Comparison of ENCODE assay signal across 18 cellular contexts in genomic region chr5:143874312-143874711, GRCh38.
DNase-seq lines count a peak whose midpoint lies in the region; ATAC-seq and TF ChIP-seq lines count a peak whose summit lies in the region.
"Had no signal": no experiment of that assay in that cellular context is flagged by ENCODE, and none has a peak within 500 bp of the region (broad histone marks: within the 10 kb centered on the region; RNA-seq: fewer than 3 reads in every experiment).

No MANE protein-coding gene starts in this region.

- no peaks in the 10 kb centered on the region for H3K9me3 Mint-ChIP-seq in nephron progenitor cell
- no peaks in the 10 kb centered on the region for H3K9me3 Mint-ChIP-seq in stimulated activated memory B cell treated with anti-CD40 and anti-IgM and Interleukin-4, amounts not matched to agents 10 μg/mL and 1 μg/mL and 100 μg/mL, for 72 hours
- H3K9me3 Mint-ChIP-seq: activated T-helper 2 cell treated with anti-CD3 and anti-CD28 coated beads, Interferon-gamma antibody, Interleukin-2, Interleukin-4, amounts not matched to agents 10 μg/mL and 5 μg/mL and 100 μg/mL, durations not matched to agents 14 hours and 24 hours and 36 hours; neural crest cell had no signal

- H3K36me3 Mint-ChIP-seq in nephron progenitor cell (ENCODE audit: low read depth) = no peaks in the 10 kb centered on the region
- H3K36me3 Mint-ChIP-seq in stimulated activated memory B cell treated with anti-CD40 and anti-IgM and Interleukin-4, amounts not matched to agents 10 μg/mL and 1 μg/mL and 100 μg/mL, for 72 hours = no peaks in the 10 kb centered on the region
- H3K36me3 Mint-ChIP-seq: CD4-positive, CD25-positive, alpha-beta regulatory T cell had no signal

- no peaks in the 10 kb centered on the region for H3K9me3 ChIP-seq in sigmoid colon
- H3K9me3 ChIP-seq: breast epithelium, left ventricle myocardium inferior had no signal

- ATAC-seq in HG02798 (IDR thresholded peaks at IDR 0.05; ENCODE audit: poor library complexity, unreplicated experiment) = no peak
- no peak for ATAC-seq in stimulated activated memory B cell treated with anti-CD40 and anti-IgM and Interleukin-4, amounts not matched to agents 10 μg/mL and 1 μg/mL and 100 μg/mL, for 72 hours

- no peak for TF ChIP-seq POLR2A in sigmoid colon (IDR thresholded peaks at IDR 0.05)

- no peak overlapping the region for H3K4me3 ChIP-seq in sigmoid colon
- H3K4me3 ChIP-seq: breast epithelium, left ventricle myocardium inferior had no signal

- H3K27me3 ChIP-seq in sigmoid colon = no peaks in the 10 kb centered on the region
- H3K27me3 ChIP-seq: breast epithelium had no signal

- H3K4me1 Mint-ChIP-seq in nephron progenitor cell = peaks cover 30% of the 10 kb centered on the region
- no peaks in the 10 kb centered on the region for H3K4me1 Mint-ChIP-seq in stimulated activated memory B cell treated with anti-CD40 and anti-IgM and Interleukin-4, amounts not matched to agents 10 μg/mL and 1 μg/mL and 100 μg/mL, for 72 hours
- H3K4me1 Mint-ChIP-seq: CD4-positive, CD25-positive, alpha-beta regulatory T cell had no signal

- DNase-seq in G401 (ENCODE audit: low spot score) = peak; percentile 23
- DNase-seq in HK-2 (ENCODE audit: unreplicated experiment) = peak; percentile 26
- peak; percentile 14 for DNase-seq in cerebellar cortex (ENCODE audit: low spot score)
- DNase-seq in nephron progenitor cell = peak; percentile 15
- no peak for DNase-seq in sigmoid colon
- no peak for DNase-seq in activated CD4-positive, alpha-beta T cell treated with anti-CD3 and anti-CD28 coated beads for 1 hour
- DNase-seq: activated CD4-positive, alpha-beta T cell treated with anti-CD3 and anti-CD28 coated beads, Interleukin-2, amount 50 U/mL, for 4 hours; CD4-positive, CD25-positive, alpha-beta regulatory T cell; effector memory CD4-positive, alpha-beta T cell; left ventricle myocardium inferior; NCI-H1436 treated with DMSO at 0.1 percent for 48 hours; SHP77; T1000 had no signal

- TF ChIP-seq CTCF in nephron progenitor cell (IDR thresholded peaks at IDR 0.05) (no peak), sigmoid colon (IDR thresholded peaks at IDR 0.05) (no peak)

- in situ Hi-C loops in G401 (cut with HindIII; ENCODE audit: low sequenced_read_pairs) = no loop called here

- H3K36me3 ChIP-seq in sigmoid colon = no peaks in the 10 kb centered on the region
- H3K36me3 ChIP-seq: breast epithelium, left ventricle myocardium inferior had no signal

- intact Hi-C loops in sigmoid colon (cut with DNase I) = no loop called here

- H3K4me1 ChIP-seq in sigmoid colon = no peaks in the 10 kb centered on the region
- H3K4me1 ChIP-seq: breast epithelium, left ventricle myocardium inferior had no signal

- no peak overlapping the region for H3K27ac Mint-ChIP-seq in nephron progenitor cell
- no peak overlapping the region for H3K27ac Mint-ChIP-seq in stimulated activated memory B cell treated with anti-CD40 and anti-IgM and Interleukin-4, amounts not matched to agents 10 μg/mL and 1 μg/mL and 100 μg/mL, for 72 hours
- H3K27ac Mint-ChIP-seq: activated T-helper 2 cell treated with anti-CD3 and anti-CD28 coated beads, Interferon-gamma antibody, Interleukin-2, Interleukin-4, amounts not matched to agents 10 μg/mL and 5 μg/mL and 100 μg/mL, durations not matched to agents 14 hours and 24 hours and 36 hours; CD4-positive, CD25-positive, alpha-beta regulatory T cell had no signal

- H3K4me3 Mint-ChIP-seq in nephron progenitor cell = no peak overlapping the region
- H3K4me3 Mint-ChIP-seq in stimulated activated memory B cell treated with anti-CD40 and anti-IgM and Interleukin-4, amounts not matched to agents 10 μg/mL and 1 μg/mL and 100 μg/mL, for 72 hours = no peak overlapping the region
- H3K4me3 Mint-ChIP-seq: CD4-positive, CD25-positive, alpha-beta regulatory T cell; neural crest cell had no signal

- WGBS in sigmoid colon, 2 donors = 69 to 81% methylated on average over 4 of the region's 4 CpGs

- no peak overlapping the region for H3K27ac ChIP-seq in sigmoid colon
- H3K27ac ChIP-seq: breast epithelium, left ventricle myocardium inferior had no signal

- no peaks in the 10 kb centered on the region for H3K27me3 Mint-ChIP-seq in nephron progenitor cell (ENCODE audit: low read depth, poor library complexity)
- no peaks in the 10 kb centered on the region for H3K27me3 Mint-ChIP-seq in stimulated activated memory B cell treated with anti-CD40 and anti-IgM and Interleukin-4, amounts not matched to agents 10 μg/mL and 1 μg/mL and 100 μg/mL, for 72 hours

- no peak for TF ChIP-seq EP300 in sigmoid colon (IDR thresholded peaks at IDR 0.05)

Comparison
In these comparisons a context has a peak if more than half of its experiments do, and no peak if none do; other contexts are left out.
1. DNase-seq: peak in G401 (single experiment), HK-2 (single experiment), cerebellar cortex (single experiment) and nephron progenitor cell (single experiment); none in sigmoid colon (single experiment) and activated CD4-positive, alpha-beta T cell treated with anti-CD3 and anti-CD28 coated beads for 1 hour (single experiment).